8 cellular contexts compared by ENCODE assay signal in genomic region chr1:32817159-32817814, GRCh38. TPM values are rescaled to one million over a fixed set of nuclear protein-coding genes. Genes with fewer than 3 reads are reported as not detected.
A peak's percentile ranks its signal among the peaks of the same experiment; 100 is the strongest.
DNase-seq lines count a peak whose midpoint lies in the region; ATAC-seq and TF ChIP-seq lines count a peak whose summit lies in the region.

Gene S100PBP (plus strand): TSS chr1:32817653. CDS start chr1:32826100, 8,447 bp downstream.
Gene YARS1 (minus strand): TSS chr1:32817358. CDS start chr1:32817244, 114 bp downstream.

- H3K27ac ChIP-seq in PC-3 (ENCODE audit: low read length) = peak within 1 kb of the TSS; percentile 83
- H3K27ac ChIP-seq in epithelial cell of prostate = peak within 1 kb of the TSS; percentile 97

- H3K27me3 ChIP-seq in PC-3 (ENCODE audit: low read length) = no peaks in the 10 kb centered on the region

- TF ChIP-seq EP300 in Ishikawa (IDR thresholded peaks at IDR 0.05; ENCODE audit: borderline replicate concordance) = peak; percentile 71; the same call in 1 of the 2 replicates

- no peak for TF ChIP-seq CTCF in PC-3 (conservative IDR thresholded peaks at IDR 0.05; ENCODE audit: low read depth, low read length)

- CTCF ChIA-PET in PC-3 (lab: Charles Lee) = interaction anchor here (1.1 kb wide), 1 partner anchor 105 kb away, joined by 3 read pairs; no protein-coding TSS in a partner anchor

- DNase-seq in DMS114 treated with DMSO at 0.1 percent for 48 hours (lab: John Stamatoyannopoulos, UW; ENCODE audit: unreplicated experiment) (peak; percentile 97), PC-3 (peak; percentile 98), activated T-cell treated with anti-CD3 and anti-CD28 coated beads for 48 hours (ENCODE audit: low read depth) (peak; percentile 100), epithelial cell of prostate (ENCODE audit: low read depth, low spot score) (peak; percentile 80), mucosa of gallbladder (ENCODE audit: low spot score) (peak; percentile 99)
- peak; percentile 100 for DNase-seq in stimulated activated CD8-positive, alpha-beta memory T cell treated with anti-CD3 and anti-CD28 coated beads, Interleukin-4, amount 100 ng/mL, for 4 hours (ENCODE audit: low read depth in 2 of 2, low spot score in 1 of 2)

- peak within 1 kb of the TSS; percentile 97 for H3K9ac ChIP-seq in PC-3 (ENCODE audit: low read length)

- H3K4me3 ChIP-seq in PC-3 (ENCODE audit: low read length) = peak within 1 kb of the TSS; percentile 89

- H3K4me2 ChIP-seq in PC-3 (ENCODE audit: low read length) = peak within 1 kb of the TSS; percentile 83

- H3K9me3 ChIP-seq in PC-3 (ENCODE audit: low read length) = no peaks in the 10 kb centered on the region

- POLR2A ChIA-PET in PC-3 (lab: Charles Lee; ENCODE audit: unreplicated experiment) = interaction anchor here (0.6 kb wide), 1 partner anchor 136 kb away, joined by 4 read pairs; no protein-coding TSS in a partner anchor

- H3K36me3 ChIP-seq in PC-3 (ENCODE audit: low read depth, low read length) = no peaks in the 10 kb centered on the region

- peak within 1 kb of the TSS; percentile 90 for H2AFZ ChIP-seq in PC-3 (ENCODE audit: low read length)

- intact Hi-C loops in PC-3 (cut with micrococcal nuclease) = loop anchor here (2.0 kb wide), 1 partner anchor 18 kb away; no protein-coding TSS in a partner anchor

- H3K79me2 ChIP-seq in PC-3 (ENCODE audit: low read length) = peaks cover 82% of the 10 kb centered on the region

- ATAC-seq in GM21576 (IDR thresholded peaks at IDR 0.05; ENCODE audit: unreplicated experiment) = peak; percentile 83
- ATAC-seq in PC-3 = peak; percentile 92

- peaks cover 29% of the 10 kb centered on the region for H3K4me1 ChIP-seq in PC-3 (ENCODE audit: insufficient read depth, low read length)

- no peaks in the 10 kb centered on the region for H3F3A ChIP-seq in PC-3 (ENCODE audit: low read length, unreplicated experiment)

- BruUV-seq in PC-3 (replicated peaks; lab: Mats Ljungman, UMichigan) = no TSS peak

- TF ChIP-seq RAD21 in Ishikawa (IDR thresholded peaks at IDR 0.05; ENCODE audit: low read depth) = no peak

- no peaks in the 10 kb centered on the region for H3K9me2 ChIP-seq in PC-3 (replicated peaks; ENCODE audit: low read length)

- H4K20me1 ChIP-seq in PC-3 (ENCODE audit: low read length) = no peaks in the 10 kb centered on the region

TF ChIP-seq in Ishikawa, 13 proteins besides CTCF, POLR2A, EP300 and RAD21:
- TF ChIP-seq FOXM1 (IDR thresholded peaks at IDR 0.05; ENCODE audit: borderline replicate concordance, low read depth) (0 out of 2 replicates have a peak, but pooled peaks have one; percentile 45), ZBTB7A (IDR thresholded peaks at IDR 0.05; ENCODE audit: low read depth) (peak; percentile 93), TCF12 (IDR thresholded peaks at IDR 0.05; ENCODE audit: low read depth) (peak; percentile 90), REST (IDR thresholded peaks at IDR 0.05; ENCODE audit: low read depth) (peak; percentile 35; the same call in 1 of the 2 replicates), CREB1 (IDR thresholded peaks at IDR 0.05; ENCODE audit: low read depth) (peak; percentile 53; the same call in 1 of the 2 replicates), EGR1 (IDR thresholded peaks at IDR 0.05) (0 out of 2 replicates have a peak, but pooled peaks have one; percentile 18), NFIC (IDR thresholded peaks at IDR 0.05) (peak; percentile 50), USF1 (IDR thresholded peaks at IDR 0.05) (peak; percentile 62), CEBPB (IDR thresholded peaks at IDR 0.05) (peak; percentile 94), TEAD4 (IDR thresholded peaks at IDR 0.05) (peak; percentile 64), YY1 (IDR thresholded peaks at IDR 0.05; ENCODE audit: low read depth) (peak; percentile 86), TAF1 (IDR thresholded peaks at IDR 0.05; ENCODE audit: low read depth) (peak; percentile 93), MAX (IDR thresholded peaks at IDR 0.05) (peak; percentile 100)

RNA-seq across cellular contexts. Expression of gene S100PBP, which starts in this region (rescaled TPM):
- total RNA-seq in PC-3 (2014; rRNA removed) = 13.2 and 13.8 TPM in 2 replicates
- total RNA-seq in mucosa of gallbladder = 26.9 TPM

RNA-seq across cellular contexts. Expression of gene YARS1, which starts in this region (rescaled TPM):
- total RNA-seq in PC-3 (2014; rRNA removed) (108 and 115 TPM in 2 replicates), mucosa of gallbladder (28.5 TPM)

Comparison
In these comparisons a context has a peak if more than half of its experiments do, and no peak if none do; other contexts are left out.
1. Peak in every context shown above with its lines: DNase-seq, ATAC-seq, H3K4me3 ChIP-seq and H3K27ac ChIP-seq.